ENCODE assay signal across 7 cellular contexts in genomic region chr15:74433592-74434259, GRCh38. TPM values are rescaled to one million over a fixed set of nuclear protein-coding genes. Genes with fewer than 3 reads are reported as not detected.
DNase-seq lines count a peak whose midpoint lies in the region; ATAC-seq, FAIRE-seq and TF ChIP-seq lines count a peak whose summit lies in the region.

Gene SEMA7A (minus strand): TSS chr15:74433958. CDS start chr15:74433918, 40 bp downstream.

- no peaks in the 10 kb centered on the region for H3K36me3 ChIP-seq in kidney epithelial cell (ENCODE audit: control insufficient read depth, insufficient read depth, low read length)

- H3K4me3 ChIP-seq in kidney epithelial cell (ENCODE audit: low read depth, low read length) = peak within 1 kb of the TSS; percentile 89

- peak; percentile 96 for DNase-seq in GM18507 (ENCODE audit: extremely low spot score, insufficient read length, low read depth)
- peak; percentile 67 for DNase-seq in NCI-H2171 treated with DMSO at 0.1 percent for 48 hours (lab: John Stamatoyannopoulos, UW)
- peak; percentile 83 for DNase-seq in activated CD4-positive, CD25-positive, alpha-beta regulatory T cell treated with anti-CD3 and anti-CD28 coated beads, Interleukin-2, amount 50 U/mL, for 72 hours
- DNase-seq in cerebellum (ENCODE audit: low spot score) = peak; percentile 96
- no peak for DNase-seq in kidney epithelial cell (ENCODE audit: low read depth)
- peak; percentile 66 to 79 for DNase-seq in stimulated activated CD4-positive, alpha-beta T cell treated with anti-CD3 and anti-CD28 coated beads, Interleukin-15, amount 100 ng/mL, for 48 hours (ENCODE audit: low read depth in 2 of 2)

- TF ChIP-seq CTCF in kidney epithelial cell (IDR thresholded peaks at IDR 0.05; ENCODE audit: insufficient read depth, low read length, poor library complexity, severe bottlenecking) = no peak

- no peaks in the 10 kb centered on the region for H3K27me3 ChIP-seq in kidney epithelial cell (ENCODE audit: control insufficient read depth, insufficient read depth, low read length)

- ATAC-seq in HG02763 (IDR thresholded peaks at IDR 0.05; ENCODE audit: unreplicated experiment) = peak; percentile 76

- FAIRE-seq in GM18507 (lab: Jason Lieb, UNC) = peak; percentile 93

RNA-seq across cellular contexts. Expression of gene SEMA7A, which starts in this region (rescaled TPM):
- total RNA-seq in cerebellum = 18.1 TPM
- total RNA-seq in kidney epithelial cell = 289 and 322 TPM in 2 replicates

Comparison
In these comparisons a context has a peak if more than half of its experiments do, and no peak if none do; other contexts are left out.
1. RNA of gene SEMA7A (total RNA-seq): 289 to 322 TPM in kidney epithelial cell; 18.1 TPM in cerebellum (single experiment); every median in the first group is over 10 times any median in the second.